In genomic region chr9:122420315-122420714, GRCh38 we compare ENCODE assay signal across 21 cellular contexts. TPM values are rescaled to one million over a fixed set of nuclear protein-coding genes. Genes with fewer than 3 reads are reported as not detected.
DNase-seq lines count a peak whose midpoint lies in the region; ATAC-seq and TF ChIP-seq lines count a peak whose summit lies in the region.
"Had no signal": no experiment of that assay in that cellular context is flagged by ENCODE, and none has a peak within 500 bp of the region (broad histone marks: within the 10 kb centered on the region; RNA-seq: fewer than 3 reads in every experiment).

No MANE protein-coding gene starts in this region.

- no peak for ATAC-seq in mucosa of descending colon
- ATAC-seq: GM12878 had no signal

- peaks cover 10% of the 10 kb centered on the region for H3K9me3 Mint-ChIP-seq in activated CD4-positive, alpha-beta T cell treated with anti-CD3 and anti-CD28 coated beads, Interleukin-2, amount 10 ng/mL, durations not matched to agents 24 days and 14 days

- TF ChIP-seq CTCF in HEK293 (tag by site-specific recombination; IDR thresholded peaks at IDR 0.05) (no peak), sigmoid colon (IDR thresholded peaks at IDR 0.05) (no peak), mucosa of descending colon (IDR thresholded peaks at IDR 0.05) (no peak)

- CTCF ChIA-PET in HEK293 (lab: Yijun Ruan, JAX) = no interaction called here

- peaks cover 2% of the 10 kb centered on the region for H3K36me3 Mint-ChIP-seq in activated CD4-positive, alpha-beta T cell treated with anti-CD3 and anti-CD28 coated beads, Interleukin-2, amount 10 ng/mL, durations not matched to agents 24 days and 14 days (ENCODE audit: low read depth)

- no peak overlapping the region for H3K27ac Mint-ChIP-seq in activated CD4-positive, alpha-beta T cell treated with anti-CD3 and anti-CD28 coated beads, Interleukin-2, amount 10 ng/mL, durations not matched to agents 24 days and 14 days
- H3K27ac Mint-ChIP-seq: CD4-positive, CD25-positive, alpha-beta regulatory T cell; CD8-positive, alpha-beta memory T cell had no signal

- intact Hi-C loops in activated CD4-positive, alpha-beta T cell treated with anti-CD3 and anti-CD28 coated beads, Interleukin-2, amount 10 ng/mL, durations not matched to agents 24 days and 14 days (cut with micrococcal nuclease) = no loop called here
- intact Hi-C loops in sigmoid colon (cut with DNase I) = no loop called here
- intact Hi-C loops in mucosa of descending colon (cut with DNase I, micrococcal nuclease) = no loop called here

- POLR2A ChIA-PET in HEK293 (lab: Yijun Ruan, JAX) = no interaction called here

- DNase-seq in activated CD4-positive, alpha-beta T cell treated with anti-CD3 and anti-CD28 coated beads, Interleukin-2, amount 10 ng/mL, durations not matched to agents 24 days and 14 days = peak; percentile 25
- DNase-seq in activated CD4-positive, alpha-beta T cell treated with anti-CD3 and anti-CD28 coated beads, Interleukin-2, amount 50 U/mL, for 1 hour = no peak
- DNase-seq in erythroblast (lab: John Stamatoyannopoulos, UW) = peak; percentile 13 to 23
- DNase-seq in sigmoid colon = no peak
- no peak for DNase-seq in mucosa of descending colon
- DNase-seq in RPMI8226 = no peak
- DNase-seq: ACHN; BE2C; C1 segment of cervical spinal cord; CD4-positive, CD25-positive, alpha-beta regulatory T cell; CD8-positive, alpha-beta memory T cell; COR-L47; DMS79 treated with DMSO at 0.1 percent for 48 hours; EL; GM23248; HCEC 1CT; IMR-90; KBM-7 had no signal

- no peaks in the 10 kb centered on the region for H3K9me3 ChIP-seq in HEK293 (ENCODE audit: control insufficient read depth, insufficient read depth, low read depth, low read length)
- H3K9me3 ChIP-seq in sigmoid colon = no peaks in the 10 kb centered on the region
- H3K9me3 ChIP-seq in mucosa of descending colon = peaks cover 15% of the 10 kb centered on the region
- H3K9me3 ChIP-seq: BE2C had no signal

- H3K4me1 ChIP-seq in HEK293 (ENCODE audit: control insufficient read depth, insufficient read depth, low read length) (no peaks in the 10 kb centered on the region), sigmoid colon (no peaks in the 10 kb centered on the region), mucosa of descending colon (ENCODE audit: low read depth) (no peaks in the 10 kb centered on the region)
- H3K4me1 ChIP-seq: BE2C had no signal

- H3K27ac ChIP-seq in HEK293 (ENCODE audit: extremely low read depth, low read depth, low read length) (no peak overlapping the region), sigmoid colon (no peak overlapping the region)
- H3K27ac ChIP-seq: GM23248 had no signal

- TF ChIP-seq EP300 in sigmoid colon (IDR thresholded peaks at IDR 0.05) = no peak

- no peaks in the 10 kb centered on the region for H3K4me1 Mint-ChIP-seq in activated CD4-positive, alpha-beta T cell treated with anti-CD3 and anti-CD28 coated beads, Interleukin-2, amount 10 ng/mL, durations not matched to agents 24 days and 14 days
- H3K4me1 Mint-ChIP-seq: CD4-positive, CD25-positive, alpha-beta regulatory T cell; CD8-positive, alpha-beta memory T cell had no signal

- no peaks in the 10 kb centered on the region for H3K36me3 ChIP-seq in HEK293 (ENCODE audit: control insufficient read depth in 2 of 2, insufficient read depth in 1 of 2, low read length in 2 of 2)
- no peaks in the 10 kb centered on the region for H3K36me3 ChIP-seq in sigmoid colon
- no peaks in the 10 kb centered on the region for H3K36me3 ChIP-seq in mucosa of descending colon (ENCODE audit: low read depth)
- H3K36me3 ChIP-seq: BE2C had no signal

- no peak overlapping the region for H3K4me3 Mint-ChIP-seq in activated CD4-positive, alpha-beta T cell treated with anti-CD3 and anti-CD28 coated beads, Interleukin-2, amount 10 ng/mL, durations not matched to agents 24 days and 14 days
- H3K4me3 Mint-ChIP-seq: CD8-positive, alpha-beta memory T cell had no signal

- 75 to 86% methylated on average over 3 of the region's 3 CpGs for WGBS in sigmoid colon, 2 donors

- H3K27me3 ChIP-seq in sigmoid colon = no peaks in the 10 kb centered on the region
- H3K27me3 ChIP-seq: BE2C had no signal

- H3K27me3 Mint-ChIP-seq in activated CD4-positive, alpha-beta T cell treated with anti-CD3 and anti-CD28 coated beads, Interleukin-2, amount 10 ng/mL, durations not matched to agents 24 days and 14 days = no peaks in the 10 kb centered on the region

- TF ChIP-seq POLR2A in erythroblast (IDR thresholded peaks at IDR 0.05; ENCODE audit: low read length) (no peak), sigmoid colon (IDR thresholded peaks at IDR 0.05) (no peak)

- H3K4me3 ChIP-seq in HEK293 (ENCODE audit: low read depth, low read length) (no peak overlapping the region), sigmoid colon (no peak overlapping the region), mucosa of descending colon (no peak overlapping the region)
- H3K4me3 ChIP-seq: GM12878, GM23248 had no signal

TF ChIP-seq in HEK293, 187 proteins besides CTCF, POLR2A, EP300 and RAD21:
- TF ChIP-seq ZBTB8A (tag by site-specific recombination; IDR thresholded peaks at IDR 0.05) = no peak
- TF ChIP-seq KLF10 (tag by site-specific recombination; IDR thresholded peaks at IDR 0.05) = no peak
- TF ChIP-seq ZNF239 (tag by site-specific recombination; IDR thresholded peaks at IDR 0.05) = no peak
- TF ChIP-seq ZNF248 (tag by site-specific recombination; IDR thresholded peaks at IDR 0.05) = no peak
- no peak for TF ChIP-seq ELK4 (IDR thresholded peaks at IDR 0.05; ENCODE audit: borderline replicate concordance, low read depth, low read length)
- peak; percentile 86 for TF ChIP-seq SETDB1 (IDR thresholded peaks at IDR 0.05; ENCODE audit: insufficient read length, low read length)

RNA-seq across cellular contexts. Expression of gene PTGS1, which starts 49.5 kb away (rescaled TPM):
- 0.26 and 0.28 TPM in 2 replicates for total RNA-seq in activated CD4-positive, alpha-beta T cell treated with anti-CD3 and anti-CD28 coated beads, Interleukin-2, amount 10 ng/mL, durations not matched to agents 24 days and 14 days
- 100 to 1,000 TPM in 2 of 4 donors, 10 to 100 TPM in 2; 72.6 to 150 (median 121) TPM for total RNA-seq in sigmoid colon
- polyA plus RNA-seq in sigmoid colon = 10 to 100 TPM in 1 of 3 donors, 1 to 10 TPM in 2; 3.0 to 10.8 (median 4.2) TPM
- 100 to 1,000 TPM in 1 of 3 donors, 10 to 100 TPM in 1, 1 to 10 TPM in 1; 8.8 to 192 (median 15.3) TPM for total RNA-seq in mucosa of descending colon
- total RNA-seq: G401 had no signal
- polyA plus RNA-seq: CD8-positive, alpha-beta memory T cell had no signal

RNA-seq across cellular contexts. Expression of gene OR1J1, which starts 57.4 kb away (rescaled TPM):
- not detected in 2 replicates for total RNA-seq in activated CD4-positive, alpha-beta T cell treated with anti-CD3 and anti-CD28 coated beads, Interleukin-2, amount 10 ng/mL, durations not matched to agents 24 days and 14 days
- total RNA-seq in sigmoid colon = not detected
- polyA plus RNA-seq in sigmoid colon = not detected
- not detected for total RNA-seq in mucosa of descending colon
- total RNA-seq: CD4-positive, CD25-positive, alpha-beta regulatory T cell; CD8-positive, alpha-beta memory T cell; G401; GM12878; GM23248; IMR-90 had no signal
- polyA plus RNA-seq: CD4-positive, CD25-positive, alpha-beta regulatory T cell; CD8-positive, alpha-beta memory T cell; IMR-90 had no signal

Comparison
In these comparisons a context has a peak if more than half of its experiments do, and no peak if none do; other contexts are left out.
1. DNase-seq: peak in activated CD4-positive, alpha-beta T cell treated with anti-CD3 and anti-CD28 coated beads, Interleukin-2, amount 10 ng/mL, durations not matched to agents 24 days and 14 days (single experiment) and erythroblast (2 of 2); none in activated CD4-positive, alpha-beta T cell treated with anti-CD3 and anti-CD28 coated beads, Interleukin-2, amount 50 U/mL, for 1 hour (single experiment), sigmoid colon (single experiment), mucosa of descending colon (0 of 3) and RPMI8226 (single experiment).